11 cellular contexts compared by ENCODE assay signal in the genomic region with DNA sequence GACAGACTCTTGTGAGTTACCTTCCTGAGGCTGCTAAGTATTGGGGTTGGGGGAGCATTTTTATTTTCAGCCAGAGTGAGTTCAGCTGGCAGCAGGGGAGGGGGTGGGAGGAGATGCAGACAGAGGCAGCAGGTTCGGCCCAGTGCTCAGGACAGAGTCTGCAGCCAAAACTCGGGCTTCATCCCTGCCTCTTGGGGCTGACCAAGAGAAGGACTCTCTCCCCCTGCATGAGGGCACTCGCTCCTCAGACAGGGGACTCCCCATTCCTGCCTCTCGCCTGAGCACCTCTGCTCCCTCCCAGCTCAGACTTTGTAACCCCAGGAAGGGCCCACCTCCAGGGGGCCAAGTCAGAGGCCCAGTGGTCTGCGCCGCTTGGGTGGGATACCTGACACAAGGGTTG. TPM values are rescaled to one million over a fixed set of nuclear protein-coding genes. Genes with fewer than 3 reads are reported as not detected.
A peak's percentile ranks its signal among the peaks of the same experiment; 100 is the strongest.
DNase-seq lines count a peak whose midpoint lies in the region; ATAC-seq, FAIRE-seq and TF ChIP-seq lines count a peak whose summit lies in the region.
"Had no signal": no experiment of that assay in that cellular context is flagged by ENCODE, and none has a peak within 500 bp of the region (broad histone marks: within the 10 kb centered on the region; RNA-seq: fewer than 3 reads in every experiment).

No MANE protein-coding gene starts in this region.

- peak overlapping the region; percentile 78 to 82 for H3K4me3 Mint-ChIP-seq in activated T-cell treated with anti-CD3 and anti-CD28 coated beads, Interleukin-2, amount 50 U/mL, for 72 hours
- H3K4me3 Mint-ChIP-seq in WTC11, result peak overlapping the region; percentile 64

- H3K27ac ChIP-seq in kidney (ENCODE audit: low read depth in 2 of 2, low read length in 2 of 2), result peak overlapping the region; percentile 7 to 91
- peak overlapping the region; percentile 45 to 88 for H3K27ac ChIP-seq in thoracic aorta
- H3K27ac ChIP-seq in foreskin keratinocyte, result no peak overlapping the region
- H3K27ac ChIP-seq: PC-9 had no signal

- H3K4me1 Mint-ChIP-seq in activated T-cell treated with anti-CD3 and anti-CD28 coated beads, Interleukin-2, amount 50 U/mL, for 72 hours (ENCODE audit: low read depth), result peaks cover 53% of the 10 kb centered on the region
- H3K4me1 Mint-ChIP-seq in WTC11, result peaks cover 49% of the 10 kb centered on the region

- H3K9ac ChIP-seq in kidney (ENCODE audit: low read length in 2 of 2), result no peak overlapping the region

- no peaks in the 10 kb centered on the region for H3K9me3 Mint-ChIP-seq in activated T-cell treated with anti-CD3 and anti-CD28 coated beads, Interleukin-2, amount 50 U/mL, for 72 hours
- H3K9me3 Mint-ChIP-seq in WTC11, result no peaks in the 10 kb centered on the region

- H3K4me3 ChIP-seq in kidney (ENCODE audit: low read length in 2 of 2) (no peak overlapping the region), thoracic aorta (no peak overlapping the region)

- no peak for ATAC-seq in activated T-cell treated with anti-CD3 and anti-CD28 coated beads, Interleukin-2, amount 50 U/mL, for 72 hours (replicated peaks in 1 of 2)
- ATAC-seq in WTC11 (no peak), thoracic aorta (ENCODE audit: insufficient number of reproducible peaks, low FRiP score, low read depth) (no peak), foreskin keratinocyte (no peak)

- H3K4me1 ChIP-seq in kidney (ENCODE audit: control insufficient read depth in 1 of 2, insufficient read depth in 1 of 2, low read depth in 1 of 2, low read length in 2 of 2) (peaks cover 7 to 38% of the 10 kb centered on the region in 2 donors), thoracic aorta (ENCODE audit: control insufficient read depth in 1 of 2, low read depth in 2 of 2) (peaks cover 35 to 51% of the 10 kb centered on the region in 2 donors), foreskin keratinocyte (no peaks in the 10 kb centered on the region)

- no peak for FAIRE-seq in kidney (lab: Jason Lieb, UNC)

- H3K36me3 Mint-ChIP-seq in activated T-cell treated with anti-CD3 and anti-CD28 coated beads, Interleukin-2, amount 50 U/mL, for 72 hours (ENCODE audit: insufficient read depth in 2 of 2), result no peaks in the 10 kb centered on the region
- H3K36me3 Mint-ChIP-seq in WTC11, result no peaks in the 10 kb centered on the region

- H3K27me3 ChIP-seq in thoracic aorta (replicated peaks; ENCODE audit: insufficient read depth) (no peaks in the 10 kb centered on the region), foreskin keratinocyte (peaks cover 17% of the 10 kb centered on the region)

- DNase-seq in activated T-cell treated with anti-CD3 and anti-CD28 coated beads, Interleukin-2, amount 50 U/mL, for 72 hours, result no peak
- DNase-seq in activated T-cell treated with anti-CD3 and anti-CD28 coated beads, Interleukin-2, amount 50 U/mL, for 1 hour, result no peak
- DNase-seq in WTC11 (ENCODE audit: low spot score) (no peak), kidney (no peak), thoracic aorta (ENCODE audit: low spot score) (no peak), ACHN (no peak), foreskin keratinocyte (no peak), GM13977 (ENCODE audit: low spot score) (no peak)
- DNase-seq: amniotic stem cell, NCI-H2029, PC-9 had no signal

- H3K36me3 ChIP-seq in kidney (ENCODE audit: control insufficient read depth in 1 of 2, insufficient read depth in 2 of 2, low read length in 2 of 2) (no peaks in the 10 kb centered on the region), thoracic aorta (no peaks in the 10 kb centered on the region)

- in situ Hi-C loops in ACHN (cut with HindIII; ENCODE audit: low pct_ligation_motif_present, low pct_unique_long_range_greater_than_20kb, low sequenced_read_pairs), result no loop called here
- in situ Hi-C loops in GM13977 (cut with MboI; ENCODE audit: low pct_unique_long_range_greater_than_20kb, low sequenced_read_pairs, unreplicated experiment), result no loop called here

- no peak for TF ChIP-seq CTCF in WTC11 (IDR thresholded peaks at IDR 0.05)
- no peak for TF ChIP-seq CTCF in kidney (IDR thresholded peaks at IDR 0.05; ENCODE audit: borderline replicate concordance, extremely low read depth, insufficient read depth)
- TF ChIP-seq CTCF in thoracic aorta (IDR thresholded peaks at IDR 0.05), result no peak
- no peak for TF ChIP-seq CTCF in foreskin keratinocyte (conservative IDR thresholded peaks at IDR 0.05)
- no peak for TF ChIP-seq CTCF in GM13977 (IDR thresholded peaks at IDR 0.05; ENCODE audit: extremely low read depth, insufficient read depth, missing control alignments)

- intact Hi-C loops in kidney (cut with DNase I), result no loop called here

- H3K27me3 Mint-ChIP-seq in activated T-cell treated with anti-CD3 and anti-CD28 coated beads, Interleukin-2, amount 50 U/mL, for 72 hours (ENCODE audit: low read depth), result no peaks in the 10 kb centered on the region
- peaks cover 50% of the 10 kb centered on the region for H3K27me3 Mint-ChIP-seq in WTC11 (ENCODE audit: low read depth)

- no peaks in the 10 kb centered on the region for H3K9me3 ChIP-seq in kidney (ENCODE audit: control insufficient read depth in 1 of 2, low read length in 2 of 2)
- H3K9me3 ChIP-seq in thoracic aorta, result no peaks in the 10 kb centered on the region

- CTCF ChIA-PET in WTC11 (lab: Charles Lee), result interaction anchor here (1.8 to 6.2 kb wide), 3 partner anchors 19 to 28 kb away, joined by 5 to 67 read pairs (median 6); no protein-coding TSS in a partner anchor

- POLR2A ChIA-PET in WTC11 (lab: Charles Lee), result no interaction called here

- H3K27ac Mint-ChIP-seq in activated T-cell treated with anti-CD3 and anti-CD28 coated beads, Interleukin-2, amount 50 U/mL, for 72 hours, result no peak overlapping the region
- no peak overlapping the region for H3K27ac Mint-ChIP-seq in WTC11

TF ChIP-seq in WTC11, 78 proteins besides CTCF, POLR2A, EP300 and RAD21:
- TF ChIP-seq GRHL2 (CRISPR knock-in tag; IDR thresholded peaks at IDR 0.05; ENCODE audit: insufficient replicate concordance, severe bottlenecking) (no peak), CREM (CRISPR knock-in tag; IDR thresholded peaks at IDR 0.05) (no peak), TP53 (CRISPR knock-in tag; IDR thresholded peaks at IDR 0.05) (no peak), ZNF317 (CRISPR knock-in tag; IDR thresholded peaks at IDR 0.05; ENCODE audit: borderline replicate concordance, low read depth) (no peak), NFE2L1 (CRISPR knock-in tag; IDR thresholded peaks at IDR 0.05) (no peak), TEAD4 (CRISPR knock-in tag; IDR thresholded peaks at IDR 0.05) (no peak)
- TF ChIP-seq, protein P1, sequence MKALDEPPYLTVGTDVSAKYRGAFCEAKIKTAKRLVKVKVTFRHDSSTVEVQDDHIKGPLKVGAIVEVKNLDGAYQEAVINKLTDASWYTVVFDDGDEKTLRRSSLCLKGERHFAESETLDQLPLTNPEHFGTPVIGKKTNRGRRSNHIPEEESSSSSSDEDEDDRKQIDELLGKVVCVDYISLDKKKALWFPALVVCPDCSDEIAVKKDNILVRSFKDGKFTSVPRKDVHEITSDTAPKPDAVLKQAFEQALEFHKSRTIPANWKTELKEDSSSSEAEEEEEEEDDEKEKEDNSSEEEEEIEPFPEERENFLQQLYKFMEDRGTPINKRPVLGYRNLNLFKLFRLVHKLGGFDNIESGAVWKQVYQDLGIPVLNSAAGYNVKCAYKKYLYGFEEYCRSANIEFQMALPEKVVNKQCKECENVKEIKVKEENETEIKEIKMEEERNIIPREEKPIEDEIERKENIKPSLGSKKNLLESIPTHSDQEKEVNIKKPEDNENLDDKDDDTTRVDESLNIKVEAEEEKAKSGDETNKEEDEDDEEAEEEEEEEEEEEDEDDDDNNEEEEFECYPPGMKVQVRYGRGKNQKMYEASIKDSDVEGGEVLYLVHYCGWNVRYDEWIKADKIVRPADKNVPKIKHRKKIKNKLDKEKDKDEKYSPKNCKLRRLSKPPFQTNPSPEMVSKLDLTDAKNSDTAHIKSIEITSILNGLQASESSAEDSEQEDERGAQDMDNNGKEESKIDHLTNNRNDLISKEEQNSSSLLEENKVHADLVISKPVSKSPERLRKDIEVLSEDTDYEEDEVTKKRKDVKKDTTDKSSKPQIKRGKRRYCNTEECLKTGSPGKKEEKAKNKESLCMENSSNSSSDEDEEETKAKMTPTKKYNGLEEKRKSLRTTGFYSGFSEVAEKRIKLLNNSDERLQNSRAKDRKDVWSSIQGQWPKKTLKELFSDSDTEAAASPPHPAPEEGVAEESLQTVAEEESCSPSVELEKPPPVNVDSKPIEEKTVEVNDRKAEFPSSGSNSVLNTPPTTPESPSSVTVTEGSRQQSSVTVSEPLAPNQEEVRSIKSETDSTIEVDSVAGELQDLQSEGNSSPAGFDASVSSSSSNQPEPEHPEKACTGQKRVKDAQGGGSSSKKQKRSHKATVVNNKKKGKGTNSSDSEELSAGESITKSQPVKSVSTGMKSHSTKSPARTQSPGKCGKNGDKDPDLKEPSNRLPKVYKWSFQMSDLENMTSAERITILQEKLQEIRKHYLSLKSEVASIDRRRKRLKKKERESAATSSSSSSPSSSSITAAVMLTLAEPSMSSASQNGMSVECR (CRISPR knock-in tag; IDR thresholded peaks at IDR 0.05; ENCODE audit: borderline replicate concordance), result no peak

RNA-seq across cellular contexts. Expression of a gene that starts 1.1 kb away (rescaled TPM):
- total RNA-seq in activated T-cell treated with anti-CD3 and anti-CD28 coated beads, Interleukin-2, amount 50 U/mL, for 72 hours, result 100 to 1,000 TPM in 1 of 2 donors, 10 to 100 TPM in 1; 98.0 to 113 TPM
- total RNA-seq in WTC11 (2021) (105 to 121 TPM (median 106 TPM) in 3 replicates), kidney (125 TPM), thoracic aorta (100 to 1,000 TPM; 158 to 162 TPM), foreskin keratinocyte (147 and 156 TPM in 2 replicates)
- polyA plus RNA-seq in kidney (ENCODE audit: insufficient read depth, low read depth, low replicate concordance) (70.6 TPM), foreskin keratinocyte (113 and 123 TPM in 2 replicates)

RNA-seq across cellular contexts. Expression of a gene that starts 4.2 kb away (rescaled TPM):
- 1 to 10 TPM; 2.5 to 3.0 TPM for total RNA-seq in activated T-cell treated with anti-CD3 and anti-CD28 coated beads, Interleukin-2, amount 50 U/mL, for 72 hours
- total RNA-seq in WTC11 (2021) (5.4 to 6.4 TPM (median 5.5 TPM) in 3 replicates), kidney (10.0 TPM), thoracic aorta (1 to 10 TPM; 3.2 to 4.4 TPM), foreskin keratinocyte (2.3 TPM in 2 replicates)
- polyA plus RNA-seq in kidney (ENCODE audit: insufficient read depth, low read depth, low replicate concordance) (3.9 TPM), foreskin keratinocyte (1.8 and 1.9 TPM in 2 replicates)

RNA-seq across cellular contexts. Expression of a gene that starts 43.7 kb away (rescaled TPM):
- total RNA-seq in activated T-cell treated with anti-CD3 and anti-CD28 coated beads, Interleukin-2, amount 50 U/mL, for 72 hours, result 10 to 100 TPM; 72.9 TPM
- 113 to 128 TPM (median 124 TPM) in 3 replicates for total RNA-seq in WTC11 (2021)
- total RNA-seq in kidney, result 65.7 TPM
- 124 TPM for polyA plus RNA-seq in kidney (ENCODE audit: insufficient read depth, low read depth, low replicate concordance)
- 100 to 1,000 TPM; 218 to 320 TPM for total RNA-seq in thoracic aorta
- total RNA-seq in foreskin keratinocyte, result 110 and 114 TPM in 2 replicates
- polyA plus RNA-seq in foreskin keratinocyte, result 182 and 190 TPM in 2 replicates
